ENCODE assay signal across 11 cellular contexts in the genomic region with DNA sequence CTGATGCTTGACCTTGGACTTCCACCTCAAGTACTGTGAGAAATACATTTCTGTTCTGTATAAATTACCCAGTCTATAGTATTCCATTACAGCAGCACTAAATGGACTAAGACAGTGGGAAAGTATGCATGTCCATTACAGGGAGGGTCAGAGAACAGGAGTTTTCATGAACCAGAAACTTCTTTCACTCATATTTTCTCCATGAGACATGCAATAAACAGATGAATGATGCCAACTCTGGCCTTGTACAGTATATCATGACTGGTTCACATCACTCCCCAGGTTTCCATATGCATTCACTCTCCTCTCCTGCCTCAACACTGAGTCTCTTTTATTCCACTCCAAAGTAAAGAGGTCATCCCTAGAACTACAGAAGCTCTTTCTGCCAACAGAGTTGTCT. TPM values are rescaled to one million over a fixed set of nuclear protein-coding genes. Genes with fewer than 3 reads are reported as not detected.
A peak's percentile ranks its signal among the peaks of the same experiment; 100 is the strongest.
DNase-seq lines count a peak whose midpoint lies in the region; ATAC-seq and TF ChIP-seq lines count a peak whose summit lies in the region.
"Had no signal": no experiment of that assay in that cellular context is flagged by ENCODE, and none has a peak within 500 bp of the region (broad histone marks: within the 10 kb centered on the region; RNA-seq: fewer than 3 reads in every experiment).

No MANE protein-coding gene starts in this region.

- no peak for DNase-seq in stimulated activated naive CD8-positive, alpha-beta T cell treated with anti-CD3 and anti-CD28 coated beads, Interleukin-15, Interleukin-2, amounts not matched to agents 100 U/mL and 50 U/mL, for 24 hours
- DNase-seq in esophagus squamous epithelium (lab: John Stamatoyannopoulos, UW), result no peak
- DNase-seq in NCI-H69 (lab: John Stamatoyannopoulos, UW), result no peak
- no peak for DNase-seq in NCI-H1694 (lab: John Stamatoyannopoulos, UW)
- DNase-seq in COLO668 (lab: John Stamatoyannopoulos, UW; ENCODE audit: unreplicated experiment), result no peak
- DNase-seq: NCI-H1417, pancreas had no signal

- intact Hi-C loops in esophagus squamous epithelium (cut with DNase I), result no loop called here

- H3K27ac Mint-ChIP-seq in stimulated activated naive CD8-positive, alpha-beta T cell treated with anti-CD3 and anti-CD28 coated beads, Interleukin-15, Interleukin-2, amounts not matched to agents 100 ng/mL and 50 ng/mL, for 24 hours, result peak overlapping the region; percentile 61
- H3K27ac Mint-ChIP-seq in nephron, result peak overlapping the region; percentile 84 to 86 (median 85)
- H3K27ac Mint-ChIP-seq: T-helper 1 cell treated with Interleukin-12 subunit alpha and Interleukin-12 subunit beta and Interleukin-4 antibody, amounts not matched to agents 30 μg/mL and 1 μg/mL, for 36 hours had no signal

- H3K4me1 Mint-ChIP-seq in stimulated activated naive CD8-positive, alpha-beta T cell treated with anti-CD3 and anti-CD28 coated beads, Interleukin-15, Interleukin-2, amounts not matched to agents 100 ng/mL and 50 ng/mL, for 24 hours (ENCODE audit: low read depth), result peaks cover 48% of the 10 kb centered on the region
- H3K4me1 Mint-ChIP-seq in nephron, result peaks cover 35% of the 10 kb centered on the region

- no peaks in the 10 kb centered on the region for H3K9me3 ChIP-seq in esophagus squamous epithelium
- H3K9me3 ChIP-seq: pancreas had no signal

- H3K9me3 Mint-ChIP-seq in stimulated activated naive CD8-positive, alpha-beta T cell treated with anti-CD3 and anti-CD28 coated beads, Interleukin-15, Interleukin-2, amounts not matched to agents 100 ng/mL and 50 ng/mL, for 24 hours, result no peaks in the 10 kb centered on the region
- no peaks in the 10 kb centered on the region for H3K9me3 Mint-ChIP-seq in nephron

- no peak for ATAC-seq in stimulated activated naive CD8-positive, alpha-beta T cell treated with anti-CD3 and anti-CD28 coated beads, Interleukin-15, Interleukin-2, amounts not matched to agents 100 U/mL and 50 U/mL, for 24 hours
- ATAC-seq in GM18873 (IDR thresholded peaks at IDR 0.05; ENCODE audit: low FRiP score, unreplicated experiment), result no peak

- no peak for TF ChIP-seq POLR2A in esophagus squamous epithelium (IDR thresholded peaks at IDR 0.05)

- TF ChIP-seq CTCF in esophagus squamous epithelium (IDR thresholded peaks at IDR 0.05) (no peak), nephron (IDR thresholded peaks at IDR 0.05; ENCODE audit: unreplicated experiment in 3 of 3) (no peak)

- H3K27ac ChIP-seq in esophagus squamous epithelium, result peak overlapping the region in 3 of 4 donors; percentile 34 to 79 (median 63)
- H3K27ac ChIP-seq: pancreas had no signal

- no peak overlapping the region for H3K4me3 Mint-ChIP-seq in stimulated activated naive CD8-positive, alpha-beta T cell treated with anti-CD3 and anti-CD28 coated beads, Interleukin-15, Interleukin-2, amounts not matched to agents 100 ng/mL and 50 ng/mL, for 24 hours
- no peak overlapping the region for H3K4me3 Mint-ChIP-seq in nephron
- H3K4me3 Mint-ChIP-seq: T-helper 1 cell treated with Interleukin-12 subunit alpha and Interleukin-12 subunit beta and Interleukin-4 antibody, amounts not matched to agents 30 μg/mL and 1 μg/mL, for 36 hours had no signal

- no peak overlapping the region for H3K4me3 ChIP-seq in esophagus squamous epithelium
- H3K4me3 ChIP-seq: pancreas had no signal

- H3K27me3 Mint-ChIP-seq in stimulated activated naive CD8-positive, alpha-beta T cell treated with anti-CD3 and anti-CD28 coated beads, Interleukin-15, Interleukin-2, amounts not matched to agents 100 ng/mL and 50 ng/mL, for 24 hours, result no peaks in the 10 kb centered on the region
- H3K27me3 Mint-ChIP-seq in nephron (ENCODE audit: low read depth), result no peaks in the 10 kb centered on the region

- no peaks in the 10 kb centered on the region for H3K36me3 ChIP-seq in esophagus squamous epithelium
- H3K36me3 ChIP-seq: pancreas had no signal

- peaks cover 0 to 57% (median 25%) of the 10 kb centered on the region in 3 donors for H3K4me1 ChIP-seq in esophagus squamous epithelium
- H3K4me1 ChIP-seq: pancreas had no signal

- peaks cover 29% of the 10 kb centered on the region for H3K36me3 Mint-ChIP-seq in stimulated activated naive CD8-positive, alpha-beta T cell treated with anti-CD3 and anti-CD28 coated beads, Interleukin-15, Interleukin-2, amounts not matched to agents 100 ng/mL and 50 ng/mL, for 24 hours (ENCODE audit: low read depth)
- no peaks in the 10 kb centered on the region for H3K36me3 Mint-ChIP-seq in nephron (ENCODE audit: low read depth)

- H3K27me3 ChIP-seq in esophagus squamous epithelium, result no peaks in the 10 kb centered on the region

RNA-seq across cellular contexts. Expression of a gene that starts 4.5 kb away (rescaled TPM):
- 100 to 1,000 TPM in 2 of 4 donors, 10 to 100 TPM in 2; 46.1 to 154 (median 96.9) TPM for total RNA-seq in esophagus squamous epithelium
